In the genomic region with DNA sequence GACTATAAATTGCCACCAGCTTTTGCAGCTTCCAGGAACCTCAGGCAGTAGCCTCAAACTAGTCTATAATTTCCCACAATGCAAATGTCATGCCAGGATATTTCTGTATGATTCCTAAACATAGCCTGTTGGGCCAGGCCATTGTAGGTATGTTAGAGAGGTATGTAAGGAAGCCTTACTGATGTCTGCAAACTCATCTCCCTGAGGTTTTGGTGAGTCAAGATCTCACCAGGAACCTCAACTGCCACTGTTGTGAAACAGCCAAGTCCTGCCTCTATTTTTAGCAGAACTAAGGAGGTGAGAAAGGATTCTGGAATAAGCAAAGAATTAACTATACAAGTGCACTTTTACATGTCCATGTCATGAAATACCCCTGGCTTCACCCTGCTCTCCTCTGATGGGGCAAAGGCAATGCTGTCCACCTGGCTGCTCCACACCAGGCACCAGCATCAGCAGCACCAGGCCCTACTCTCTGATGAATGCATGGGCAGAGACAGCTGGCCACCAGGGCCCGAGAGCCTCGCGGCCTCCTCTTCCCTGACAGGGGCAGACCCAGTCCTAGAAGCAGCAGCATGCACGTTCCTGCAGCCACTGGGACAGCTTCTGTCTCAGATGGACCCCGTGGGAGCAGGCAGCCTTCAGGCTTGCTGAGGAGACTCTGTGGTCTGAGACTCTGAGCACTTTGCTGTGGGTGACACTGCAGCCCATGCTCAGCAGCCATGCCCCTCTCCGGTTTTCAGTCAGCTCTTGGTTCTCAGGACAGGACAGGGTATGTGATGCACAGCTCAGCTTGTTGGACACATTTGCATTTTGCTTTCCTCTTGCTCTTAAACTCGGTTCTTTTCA, we compare ENCODE assay signal across 1 cellular context.
TF ChIP-seq lines count a peak whose summit lies in the region.

No MANE protein-coding gene starts in this region.

TF ChIP-seq in GM12878, 131 proteins besides CTCF, POLR2A, EP300 and RAD21:
- TF ChIP-seq SRF (IDR thresholded peaks at IDR 0.05; ENCODE audit: low read depth in 2 of 2, low read length in 2 of 2) (no peak), DPF2 (IDR thresholded peaks at IDR 0.05) (no peak), MTA2 (IDR thresholded peaks at IDR 0.05; ENCODE audit: low read depth) (no peak), SP1 (IDR thresholded peaks at IDR 0.05; ENCODE audit: low read depth, low read length) (no peak), LARP7 (IDR thresholded peaks at IDR 0.05) (no peak), YY1 (IDR thresholded peaks at IDR 0.05; ENCODE audit: low read depth, low read length) (no peak), POU2F2 (IDR thresholded peaks at IDR 0.05; ENCODE audit: borderline replicate concordance, low read depth, low read length) (no peak), NFIC (IDR thresholded peaks at IDR 0.05; ENCODE audit: low read depth, low read length) (no peak), NBN (IDR thresholded peaks at IDR 0.05) (no peak), CBX3 (IDR thresholded peaks at IDR 0.05; ENCODE audit: borderline replicate concordance, low read depth) (no peak), MEF2B (IDR thresholded peaks at IDR 0.05; ENCODE audit: partially characterized antibody, poor library complexity, severe bottlenecking) (no peak), JUND (IDR thresholded peaks at IDR 0.05; ENCODE audit: low read depth, low read length) (no peak), SUZ12 (IDR thresholded peaks at IDR 0.05; ENCODE audit: unreplicated experiment) (no peak)
- TF ChIP-seq, protein P1, sequence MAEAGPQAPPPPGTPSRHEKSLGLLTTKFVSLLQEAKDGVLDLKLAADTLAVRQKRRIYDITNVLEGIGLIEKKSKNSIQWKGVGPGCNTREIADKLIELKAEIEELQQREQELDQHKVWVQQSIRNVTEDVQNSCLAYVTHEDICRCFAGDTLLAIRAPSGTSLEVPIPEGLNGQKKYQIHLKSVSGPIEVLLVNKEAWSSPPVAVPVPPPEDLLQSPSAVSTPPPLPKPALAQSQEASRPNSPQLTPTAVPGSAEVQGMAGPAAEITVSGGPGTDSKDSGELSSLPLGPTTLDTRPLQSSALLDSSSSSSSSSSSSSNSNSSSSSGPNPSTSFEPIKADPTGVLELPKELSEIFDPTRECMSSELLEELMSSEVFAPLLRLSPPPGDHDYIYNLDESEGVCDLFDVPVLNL (IDR thresholded peaks at IDR 0.05; ENCODE audit: low read depth, low read length), result no peak
- TF ChIP-seq, protein P2, sequence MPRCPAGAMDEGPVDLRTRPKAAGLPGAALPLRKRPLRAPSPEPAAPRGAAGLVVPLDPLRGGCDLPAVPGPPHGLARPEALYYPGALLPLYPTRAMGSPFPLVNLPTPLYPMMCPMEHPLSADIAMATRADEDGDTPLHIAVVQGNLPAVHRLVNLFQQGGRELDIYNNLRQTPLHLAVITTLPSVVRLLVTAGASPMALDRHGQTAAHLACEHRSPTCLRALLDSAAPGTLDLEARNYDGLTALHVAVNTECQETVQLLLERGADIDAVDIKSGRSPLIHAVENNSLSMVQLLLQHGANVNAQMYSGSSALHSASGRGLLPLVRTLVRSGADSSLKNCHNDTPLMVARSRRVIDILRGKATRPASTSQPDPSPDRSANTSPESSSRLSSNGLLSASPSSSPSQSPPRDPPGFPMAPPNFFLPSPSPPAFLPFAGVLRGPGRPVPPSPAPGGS (IDR thresholded peaks at IDR 0.05; ENCODE audit: borderline replicate concordance, insufficient read depth, low read depth, low read length, poor library complexity, severe bottlenecking), result no peak
- TF ChIP-seq, protein P3, sequence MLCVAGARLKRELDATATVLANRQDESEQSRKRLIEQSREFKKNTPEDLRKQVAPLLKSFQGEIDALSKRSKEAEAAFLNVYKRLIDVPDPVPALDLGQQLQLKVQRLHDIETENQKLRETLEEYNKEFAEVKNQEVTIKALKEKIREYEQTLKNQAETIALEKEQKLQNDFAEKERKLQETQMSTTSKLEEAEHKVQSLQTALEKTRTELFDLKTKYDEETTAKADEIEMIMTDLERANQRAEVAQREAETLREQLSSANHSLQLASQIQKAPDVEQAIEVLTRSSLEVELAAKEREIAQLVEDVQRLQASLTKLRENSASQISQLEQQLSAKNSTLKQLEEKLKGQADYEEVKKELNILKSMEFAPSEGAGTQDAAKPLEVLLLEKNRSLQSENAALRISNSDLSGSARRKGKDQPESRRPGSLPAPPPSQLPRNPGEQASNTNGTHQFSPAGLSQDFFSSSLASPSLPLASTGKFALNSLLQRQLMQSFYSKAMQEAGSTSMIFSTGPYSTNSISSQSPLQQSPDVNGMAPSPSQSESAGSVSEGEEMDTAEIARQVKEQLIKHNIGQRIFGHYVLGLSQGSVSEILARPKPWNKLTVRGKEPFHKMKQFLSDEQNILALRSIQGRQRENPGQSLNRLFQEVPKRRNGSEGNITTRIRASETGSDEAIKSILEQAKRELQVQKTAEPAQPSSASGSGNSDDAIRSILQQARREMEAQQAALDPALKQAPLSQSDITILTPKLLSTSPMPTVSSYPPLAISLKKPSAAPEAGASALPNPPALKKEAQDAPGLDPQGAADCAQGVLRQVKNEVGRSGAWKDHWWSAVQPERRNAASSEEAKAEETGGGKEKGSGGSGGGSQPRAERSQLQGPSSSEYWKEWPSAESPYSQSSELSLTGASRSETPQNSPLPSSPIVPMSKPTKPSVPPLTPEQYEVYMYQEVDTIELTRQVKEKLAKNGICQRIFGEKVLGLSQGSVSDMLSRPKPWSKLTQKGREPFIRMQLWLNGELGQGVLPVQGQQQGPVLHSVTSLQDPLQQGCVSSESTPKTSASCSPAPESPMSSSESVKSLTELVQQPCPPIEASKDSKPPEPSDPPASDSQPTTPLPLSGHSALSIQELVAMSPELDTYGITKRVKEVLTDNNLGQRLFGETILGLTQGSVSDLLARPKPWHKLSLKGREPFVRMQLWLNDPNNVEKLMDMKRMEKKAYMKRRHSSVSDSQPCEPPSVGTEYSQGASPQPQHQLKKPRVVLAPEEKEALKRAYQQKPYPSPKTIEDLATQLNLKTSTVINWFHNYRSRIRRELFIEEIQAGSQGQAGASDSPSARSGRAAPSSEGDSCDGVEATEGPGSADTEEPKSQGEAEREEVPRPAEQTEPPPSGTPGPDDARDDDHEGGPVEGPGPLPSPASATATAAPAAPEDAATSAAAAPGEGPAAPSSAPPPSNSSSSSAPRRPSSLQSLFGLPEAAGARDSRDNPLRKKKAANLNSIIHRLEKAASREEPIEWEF (IDR thresholded peaks at IDR 0.05; ENCODE audit: insufficient replicate concordance, low read depth, low read length), result no peak
